ENCODE assay signal across 8 cellular contexts in genomic region chr1:109910123-109910962, GRCh38. TPM values are rescaled to one million over a fixed set of nuclear protein-coding genes. Genes with fewer than 3 reads are reported as not detected.
DNase-seq lines count a peak whose midpoint lies in the region; ATAC-seq and TF ChIP-seq lines count a peak whose summit lies in the region.

A gene with protein sequence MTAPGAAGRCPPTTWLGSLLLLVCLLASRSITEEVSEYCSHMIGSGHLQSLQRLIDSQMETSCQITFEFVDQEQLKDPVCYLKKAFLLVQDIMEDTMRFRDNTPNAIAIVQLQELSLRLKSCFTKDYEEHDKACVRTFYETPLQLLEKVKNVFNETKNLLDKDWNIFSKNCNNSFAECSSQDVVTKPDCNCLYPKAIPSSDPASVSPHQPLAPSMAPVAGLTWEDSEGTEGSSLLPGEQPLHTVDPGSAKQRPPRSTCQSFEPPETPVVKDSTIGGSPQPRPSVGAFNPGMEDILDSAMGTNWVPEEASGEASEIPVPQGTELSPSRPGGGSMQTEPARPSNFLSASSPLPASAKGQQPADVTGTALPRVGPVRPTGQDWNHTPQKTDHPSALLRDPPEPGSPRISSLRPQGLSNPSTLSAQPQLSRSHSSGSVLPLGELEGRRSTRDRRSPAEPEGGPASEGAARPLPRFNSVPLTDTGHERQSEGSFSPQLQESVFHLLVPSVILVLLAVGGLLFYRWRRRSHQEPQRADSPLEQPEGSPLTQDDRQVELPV (plus strand): TSS chr1:109910849. CDS start chr1:109911024, 175 bp downstream.

- peak within 1 kb of the TSS; percentile 59 to 69 for H3K27ac Mint-ChIP-seq in natural killer cell treated with Interleukin-12 subunit alpha and Interleukin-12 subunit beta and Interleukin-15 and Interleukin-18, amount 100 ng/mL, for 72 hours
- H3K27ac Mint-ChIP-seq in stimulated activated naive CD8-positive, alpha-beta T cell treated with anti-CD3 and anti-CD28 coated beads, Interleukin-15, Interleukin-2, amounts not matched to agents 100 ng/mL and 50 ng/mL, for 24 hours, result peak within 1 kb of the TSS; percentile 92

- H3K9me3 Mint-ChIP-seq in natural killer cell treated with Interleukin-12 subunit alpha and Interleukin-12 subunit beta and Interleukin-15 and Interleukin-18, amount 100 ng/mL, for 72 hours, result no peaks in the 10 kb centered on the region
- peaks cover 9% of the 10 kb centered on the region for H3K9me3 Mint-ChIP-seq in stimulated activated naive CD8-positive, alpha-beta T cell treated with anti-CD3 and anti-CD28 coated beads, Interleukin-15, Interleukin-2, amounts not matched to agents 100 ng/mL and 50 ng/mL, for 24 hours

- ATAC-seq in GM21381 (IDR thresholded peaks at IDR 0.05; ENCODE audit: unreplicated experiment) (peak; percentile 38), HG03039 (IDR thresholded peaks at IDR 0.05; ENCODE audit: unreplicated experiment) (no peak)
- peak; percentile 68 to 76 for ATAC-seq in natural killer cell treated with Interleukin-12 subunit alpha and Interleukin-12 subunit beta and Interleukin-15 and Interleukin-18, amount 100 ng/mL, for 72 hours

- peak within 1 kb of the TSS; percentile 87 for H3K4me3 Mint-ChIP-seq in natural killer cell treated with Interleukin-12 subunit alpha and Interleukin-12 subunit beta and Interleukin-15 and Interleukin-18, amount 100 ng/mL, for 72 hours
- H3K4me3 Mint-ChIP-seq in stimulated activated naive CD8-positive, alpha-beta T cell treated with anti-CD3 and anti-CD28 coated beads, Interleukin-15, Interleukin-2, amounts not matched to agents 100 ng/mL and 50 ng/mL, for 24 hours, result peak within 1 kb of the TSS; percentile 88

- H3K36me3 Mint-ChIP-seq in natural killer cell treated with Interleukin-12 subunit alpha and Interleukin-12 subunit beta and Interleukin-15 and Interleukin-18, amount 100 ng/mL, for 72 hours, result no peaks in the 10 kb centered on the region
- H3K36me3 Mint-ChIP-seq in stimulated activated naive CD8-positive, alpha-beta T cell treated with anti-CD3 and anti-CD28 coated beads, Interleukin-15, Interleukin-2, amounts not matched to agents 100 ng/mL and 50 ng/mL, for 24 hours (ENCODE audit: low read depth), result peaks cover 24% of the 10 kb centered on the region

- H3K4me3 ChIP-seq in AG09309 (ENCODE audit: control insufficient read depth, low read depth, low read length), result peak within 1 kb of the TSS; percentile 91

- H3K27me3 Mint-ChIP-seq in natural killer cell treated with Interleukin-12 subunit alpha and Interleukin-12 subunit beta and Interleukin-15 and Interleukin-18, amount 100 ng/mL, for 72 hours, result peaks cover 41 to 55% of the 10 kb centered on the region in 2 donors
- H3K27me3 Mint-ChIP-seq in stimulated activated naive CD8-positive, alpha-beta T cell treated with anti-CD3 and anti-CD28 coated beads, Interleukin-15, Interleukin-2, amounts not matched to agents 100 ng/mL and 50 ng/mL, for 24 hours, result peaks cover 9% of the 10 kb centered on the region

- peak; percentile 63 for DNase-seq in AG09309 (ENCODE audit: low read depth)
- peak; percentile 35 for DNase-seq in RPMI8226
- DNase-seq in activated gamma-delta T cell (lab: John Stamatoyannopoulos, UW), result peak; percentile 22
- DNase-seq in fibroblast of the conjunctiva (ENCODE audit: low read depth), result peak; percentile 85
- DNase-seq in natural killer cell treated with Interleukin-12 subunit alpha and Interleukin-12 subunit beta and Interleukin-15 and Interleukin-18, amount 100 ng/mL, for 72 hours (ENCODE audit: low spot score), result peak; percentile 65

- H3K4me1 Mint-ChIP-seq in natural killer cell treated with Interleukin-12 subunit alpha and Interleukin-12 subunit beta and Interleukin-15 and Interleukin-18, amount 100 ng/mL, for 72 hours (ENCODE audit: low read depth in 2 of 2), result peaks cover 36 to 53% of the 10 kb centered on the region in 2 donors
- peaks cover 75% of the 10 kb centered on the region for H3K4me1 Mint-ChIP-seq in stimulated activated naive CD8-positive, alpha-beta T cell treated with anti-CD3 and anti-CD28 coated beads, Interleukin-15, Interleukin-2, amounts not matched to agents 100 ng/mL and 50 ng/mL, for 24 hours (ENCODE audit: low read depth)

- peak; percentile 10 for TF ChIP-seq CTCF in AG09309 (IDR thresholded peaks at IDR 0.05; ENCODE audit: control insufficient read depth, insufficient read depth, low read depth, low read length, missing control alignments)

RNA-seq across cellular contexts. Expression of the gene that starts here (rescaled TPM):
- 10 to 100 TPM in 1 of 2 donors, 1 to 10 TPM in 1; 5.6 to 24.1 TPM for total RNA-seq in natural killer cell treated with Interleukin-12 subunit alpha and Interleukin-12 subunit beta and Interleukin-15 and Interleukin-18, amount 100 ng/mL, for 72 hours

Comparison
In these comparisons a context has a peak if more than half of its experiments do, and no peak if none do; other contexts are left out.
1. DNase-seq: peak in every context shown above with its lines; median percentile 85 in fibroblast of the conjunctiva; 65 in natural killer cell treated with Interleukin-12 subunit alpha and Interleukin-12 subunit beta and Interleukin-15 and Interleukin-18, amount 100 ng/mL, for 72 hours; 63 in AG09309; 35 in RPMI8226; 22 in activated gamma-delta T cell.